In genomic region chr1:193086342-193086741, GRCh38 we compare ENCODE assay signal across 34 cellular contexts.
"Had no signal": no experiment of that assay in that cellular context is flagged by ENCODE, and none has a peak within 500 bp of the region (broad histone marks: within the 10 kb centered on the region; RNA-seq: fewer than 3 reads in every experiment).

No MANE protein-coding gene starts in this region.

- H3K4me3 ChIP-seq: PC-9 had no signal

- H2AFZ ChIP-seq: PC-9 had no signal

- H3K4me2 ChIP-seq: PC-9 had no signal

- DNase-seq: activated CD4-positive, alpha-beta memory T cell treated with anti-CD3 and anti-CD28 coated beads, Interleukin-2, amount 10 ng/mL, durations not matched to agents 7 days and 5 days; activated CD4-positive, alpha-beta T cell treated with anti-CD3 and anti-CD28 coated beads for 1 hour; activated CD4-positive, alpha-beta T cell treated with anti-CD3 and anti-CD28 coated beads for 48 hours; activated CD4-positive, CD25-positive, alpha-beta regulatory T cell; activated CD8-positive, alpha-beta memory T cell treated with anti-CD3 and anti-CD28 coated beads for 24 hours; activated CD8-positive, alpha-beta memory T cell treated with anti-CD3 and anti-CD28 coated beads, Interleukin-2, amount 10 ng/mL, durations not matched to agents 7 days and 5 days; activated CD8-positive, alpha-beta memory T cell treated with anti-CD3 and anti-CD28 coated beads, Interleukin-2, amount 50 U/mL, for 48 hours; activated effector memory CD4-positive, alpha-beta T cell treated with Interleukin-2 at 50 U/mL for 16 hours; activated naive CD4-positive, alpha-beta T cell treated with anti-CD3 and anti-CD28 coated beads, Interleukin-2, amount 10 ng/mL, durations not matched to agents 7 days and 5 days; activated naive CD8-positive, alpha-beta T cell treated with anti-CD3 and anti-CD28 coated beads, Interleukin-2, amount 50 U/mL, for 24 hours; activated T-cell treated with anti-CD3 and anti-CD28 coated beads, Interleukin-2, amount 50 U/mL, for 48 hours; anterior cingulate cortex; central memory CD4-positive, alpha-beta T cell; KG1; MM.1S; NCI-H1092 treated with DMSO at 0.1 percent for 48 hours; NCI-H1417; NCI-H146; NCI-H187; NCI-H2081; NCI-H2171 treated with DMSO at 0.1 percent for 48 hours; NCI-H226; NCI-H446 treated with DMSO at 0.1 percent for 48 hours; NCI-H524 treated with DMSO at 0.1 percent for 48 hours; NK-92 treated with Interleukin-12 subunit alpha and Interleukin-12 subunit beta, amount 100 ng/mL, for 24 hours; PC-9; Right ventricle myocardium superior; SW 1271; T-helper 1 cell; T-helper 2 cell; T-helper 9 cell; WERI-Rb-1 had no signal

- H3K4me1 Mint-ChIP-seq: activated CD4-positive, alpha-beta memory T cell treated with anti-CD3 and anti-CD28 coated beads, Interleukin-2, amount 10 ng/mL, durations not matched to agents 7 days and 5 days; activated CD8-positive, alpha-beta memory T cell treated with anti-CD3 and anti-CD28 coated beads, Interleukin-2, amount 10 ng/mL, durations not matched to agents 7 days and 5 days; activated naive CD4-positive, alpha-beta T cell treated with anti-CD3 and anti-CD28 coated beads, Interleukin-2, amount 10 ng/mL, durations not matched to agents 7 days and 5 days; activated naive CD8-positive, alpha-beta T cell treated with anti-CD3 and anti-CD28 coated beads, Interleukin-2, amount 50 U/mL, for 24 hours; brain had no signal

- H3K27me3 Mint-ChIP-seq: activated CD4-positive, alpha-beta memory T cell treated with anti-CD3 and anti-CD28 coated beads, Interleukin-2, amount 10 ng/mL, durations not matched to agents 7 days and 5 days; activated CD8-positive, alpha-beta memory T cell treated with anti-CD3 and anti-CD28 coated beads, Interleukin-2, amount 10 ng/mL, durations not matched to agents 7 days and 5 days; activated naive CD4-positive, alpha-beta T cell treated with anti-CD3 and anti-CD28 coated beads, Interleukin-2, amount 10 ng/mL, durations not matched to agents 7 days and 5 days; activated naive CD8-positive, alpha-beta T cell; activated naive CD8-positive, alpha-beta T cell treated with anti-CD3 and anti-CD28 coated beads, Interleukin-2, amount 50 U/mL, for 24 hours; brain had no signal

- H3K27ac ChIP-seq: PC-9, WERI-Rb-1 had no signal

- H3K27ac Mint-ChIP-seq: activated CD4-positive, alpha-beta memory T cell treated with anti-CD3 and anti-CD28 coated beads, Interleukin-2, amount 10 ng/mL, durations not matched to agents 7 days and 5 days; activated CD8-positive, alpha-beta memory T cell treated with anti-CD3 and anti-CD28 coated beads, Interleukin-2, amount 10 ng/mL, durations not matched to agents 7 days and 5 days; activated naive CD4-positive, alpha-beta T cell treated with anti-CD3 and anti-CD28 coated beads, Interleukin-2, amount 10 ng/mL, durations not matched to agents 7 days and 5 days; activated naive CD8-positive, alpha-beta T cell; activated naive CD8-positive, alpha-beta T cell treated with anti-CD3 and anti-CD28 coated beads, Interleukin-2, amount 50 U/mL, for 24 hours; brain had no signal

- H3K4me3 Mint-ChIP-seq: activated CD4-positive, alpha-beta memory T cell treated with anti-CD3 and anti-CD28 coated beads, Interleukin-2, amount 10 ng/mL, durations not matched to agents 7 days and 5 days; activated CD8-positive, alpha-beta memory T cell treated with anti-CD3 and anti-CD28 coated beads, Interleukin-2, amount 10 ng/mL, durations not matched to agents 7 days and 5 days; activated naive CD4-positive, alpha-beta T cell treated with anti-CD3 and anti-CD28 coated beads, Interleukin-2, amount 10 ng/mL, durations not matched to agents 7 days and 5 days; activated naive CD8-positive, alpha-beta T cell; activated naive CD8-positive, alpha-beta T cell treated with anti-CD3 and anti-CD28 coated beads, Interleukin-2, amount 50 U/mL, for 24 hours; brain had no signal

- ATAC-seq: activated CD8-positive, alpha-beta memory T cell treated with anti-CD3 and anti-CD28 coated beads, Interleukin-2, amount 10 ng/mL, durations not matched to agents 7 days and 5 days; activated naive CD8-positive, alpha-beta T cell treated with anti-CD3 and anti-CD28 coated beads, Interleukin-2, amount 50 U/mL, for 24 hours had no signal

- H3K9me3 Mint-ChIP-seq: activated CD4-positive, alpha-beta memory T cell treated with anti-CD3 and anti-CD28 coated beads, Interleukin-2, amount 10 ng/mL, durations not matched to agents 7 days and 5 days; activated naive CD4-positive, alpha-beta T cell treated with anti-CD3 and anti-CD28 coated beads, Interleukin-2, amount 10 ng/mL, durations not matched to agents 7 days and 5 days; activated naive CD8-positive, alpha-beta T cell treated with anti-CD3 and anti-CD28 coated beads, Interleukin-2, amount 50 U/mL, for 24 hours; brain had no signal
